ENCODE assay signal across 11 cellular contexts in genomic region chr22:38731703-38732161, GRCh38. TPM values are rescaled to one million over a fixed set of nuclear protein-coding genes. Genes with fewer than 3 reads are reported as not detected.
A peak's percentile ranks its signal among the peaks of the same experiment; 100 is the strongest.
DNase-seq lines count a peak whose midpoint lies in the region; ATAC-seq and TF ChIP-seq lines count a peak whose summit lies in the region.
"Had no signal": no experiment of that assay in that cellular context is flagged by ENCODE, and none has a peak within 500 bp of the region (broad histone marks: within the 10 kb centered on the region; RNA-seq: fewer than 3 reads in every experiment).

No MANE protein-coding gene starts in this region.

- H3K4me3 ChIP-seq in thoracic aorta: no peak overlapping the region
- H3K4me3 ChIP-seq: vagina had no signal

- H3K4me1 ChIP-seq in thoracic aorta (ENCODE audit: control insufficient read depth in 1 of 2, low read depth in 2 of 2): peaks cover 25 to 37% of the 10 kb centered on the region in 2 donors

- H3K4me1 Mint-ChIP-seq in activated T-cell treated with anti-CD3 and anti-CD28 coated beads, Interleukin-2, amount 50 U/mL, for 24 hours (ENCODE audit: low read depth): peaks cover 31% of the 10 kb centered on the region
- H3K4me1 Mint-ChIP-seq in activated naive CD8-positive, alpha-beta T cell treated with anti-CD3 and anti-CD28 coated beads, Interleukin-2, amount 10 ng/mL, durations not matched to agents 7 days and 5 days: peaks cover 17% of the 10 kb centered on the region
- peaks cover 21 to 57% (median 43%) of the 10 kb centered on the region in 4 donors for H3K4me1 Mint-ChIP-seq in naive thymus-derived CD8-positive, alpha-beta T cell
- 0 out of 2 replicates have a peak, but pooled peaks cover 4% of the 10 kb centered on the region for H3K4me1 Mint-ChIP-seq in HFFc6 (ENCODE audit: low read depth)

- POLR2A ChIA-PET in activated naive CD8-positive, alpha-beta T cell treated with anti-CD3 and anti-CD28 coated beads, Interleukin-2, amount 10 ng/mL, durations not matched to agents 7 days and 5 days (lab: Charles Lee): interaction anchor here (0.7 to 16.1 kb wide), 6 partner anchors 11 to 35 kb away, joined by 3 to 386 read pairs (median 14); partner anchors contain the start of genes GTPBP1 and SUN2
- POLR2A ChIA-PET in naive thymus-derived CD8-positive, alpha-beta T cell (lab: Charles Lee): interaction anchor here (0.6 to 37.2 kb wide), 20 partner anchors 8 to 1598 kb away, joined by 3 to 1495 read pairs (median 4); partner anchors contain the start of genes APOBEC3C, CBX6, CBY1 and FAM227A

- H3K36me3 Mint-ChIP-seq in activated T-cell treated with anti-CD3 and anti-CD28 coated beads, Interleukin-2, amount 50 U/mL, for 24 hours (ENCODE audit: low read depth): peaks cover 100% of the 10 kb centered on the region
- peaks cover 24% of the 10 kb centered on the region for H3K36me3 Mint-ChIP-seq in activated naive CD8-positive, alpha-beta T cell treated with anti-CD3 and anti-CD28 coated beads, Interleukin-2, amount 10 ng/mL, durations not matched to agents 7 days and 5 days
- peaks cover 0 to 77% (median 8%) of the 10 kb centered on the region in 3 donors for H3K36me3 Mint-ChIP-seq in naive thymus-derived CD8-positive, alpha-beta T cell
- peaks cover 3% of the 10 kb centered on the region; the same call in 1 of the 2 replicates for H3K36me3 Mint-ChIP-seq in HFFc6 (ENCODE audit: low read depth)

- H3K27ac Mint-ChIP-seq in activated T-cell treated with anti-CD3 and anti-CD28 coated beads, Interleukin-2, amount 50 U/mL, for 24 hours: peak overlapping the region; percentile 83
- H3K27ac Mint-ChIP-seq in activated naive CD8-positive, alpha-beta T cell treated with anti-CD3 and anti-CD28 coated beads, Interleukin-2, amount 10 ng/mL, durations not matched to agents 7 days and 5 days: peak overlapping the region; percentile 65
- peak overlapping the region in 9 of 10 donors; percentile 41 to 97 (median 83) for H3K27ac Mint-ChIP-seq in naive thymus-derived CD8-positive, alpha-beta T cell
- no peak overlapping the region for H3K27ac Mint-ChIP-seq in HFFc6

- H3K9me3 Mint-ChIP-seq in activated T-cell treated with anti-CD3 and anti-CD28 coated beads, Interleukin-2, amount 50 U/mL, for 24 hours: no peaks in the 10 kb centered on the region
- H3K9me3 Mint-ChIP-seq in activated naive CD8-positive, alpha-beta T cell treated with anti-CD3 and anti-CD28 coated beads, Interleukin-2, amount 10 ng/mL, durations not matched to agents 7 days and 5 days: no peaks in the 10 kb centered on the region
- no peaks in the 10 kb centered on the region for H3K9me3 Mint-ChIP-seq in naive thymus-derived CD8-positive, alpha-beta T cell
- H3K9me3 Mint-ChIP-seq in HFFc6: no peaks in the 10 kb centered on the region

- H3K27ac ChIP-seq in thoracic aorta: peak overlapping the region; percentile 82 to 86
- H3K27ac ChIP-seq: vagina had no signal

- ATAC-seq in activated naive CD8-positive, alpha-beta T cell treated with anti-CD3 and anti-CD28 coated beads, Interleukin-2, amount 10 ng/mL, durations not matched to agents 7 days and 5 days (ENCODE audit: low read depth): no peak
- ATAC-seq in naive thymus-derived CD8-positive, alpha-beta T cell: peak in 1 of 2 donors; percentile 3
- ATAC-seq in thoracic aorta (ENCODE audit: insufficient number of reproducible peaks, low FRiP score, low read depth): no peak

- H3K27me3 ChIP-seq in thoracic aorta (replicated peaks; ENCODE audit: insufficient read depth): no peaks in the 10 kb centered on the region
- H3K27me3 ChIP-seq: vagina had no signal

- no peak for DNase-seq in activated T-cell treated with anti-CD3 and anti-CD28 coated beads, Interleukin-2, amount 50 U/mL, for 24 hours
- DNase-seq in activated T-cell treated with anti-CD3 and anti-CD28 coated beads for 4 hours (no peak), thoracic aorta (ENCODE audit: low spot score) (no peak), iPS-NIHi11 (ENCODE audit: low spot score) (no peak), HFFc6 (no peak), NCI-H1092 treated with DMSO at 0.1 percent for 48 hours (lab: John Stamatoyannopoulos, UW) (no peak)
- no peak for DNase-seq in activated naive CD8-positive, alpha-beta T cell treated with anti-CD3 and anti-CD28 coated beads, Interleukin-2, amount 10 ng/mL, durations not matched to agents 7 days and 5 days
- DNase-seq in naive thymus-derived CD8-positive, alpha-beta T cell: no peak
- DNase-seq: HCEC 1CT, left ventricle myocardium superior had no signal

- H3K27me3 Mint-ChIP-seq in activated T-cell treated with anti-CD3 and anti-CD28 coated beads, Interleukin-2, amount 50 U/mL, for 24 hours: no peaks in the 10 kb centered on the region
- H3K27me3 Mint-ChIP-seq in activated naive CD8-positive, alpha-beta T cell treated with anti-CD3 and anti-CD28 coated beads, Interleukin-2, amount 10 ng/mL, durations not matched to agents 7 days and 5 days: no peaks in the 10 kb centered on the region
- no peaks in the 10 kb centered on the region for H3K27me3 Mint-ChIP-seq in naive thymus-derived CD8-positive, alpha-beta T cell
- peaks cover 11% of the 10 kb centered on the region for H3K27me3 Mint-ChIP-seq in HFFc6 (ENCODE audit: insufficient read depth)

- H3K4me3 Mint-ChIP-seq in activated T-cell treated with anti-CD3 and anti-CD28 coated beads, Interleukin-2, amount 50 U/mL, for 24 hours: no peak overlapping the region
- no peak overlapping the region for H3K4me3 Mint-ChIP-seq in activated naive CD8-positive, alpha-beta T cell treated with anti-CD3 and anti-CD28 coated beads, Interleukin-2, amount 10 ng/mL, durations not matched to agents 7 days and 5 days
- H3K4me3 Mint-ChIP-seq in naive thymus-derived CD8-positive, alpha-beta T cell: peak overlapping the region in 4 of 10 donors; percentile 12 to 53 (median 44)
- no peak overlapping the region for H3K4me3 Mint-ChIP-seq in HFFc6

- TF ChIP-seq CTCF in thoracic aorta (IDR thresholded peaks at IDR 0.05): no peak
- TF ChIP-seq CTCF in HFFc6 (IDR thresholded peaks at IDR 0.05): no peak

- H3K36me3 ChIP-seq in thoracic aorta: peaks cover 79% of the 10 kb centered on the region

- H3K9me3 ChIP-seq in thoracic aorta: no peaks in the 10 kb centered on the region
- H3K9me3 ChIP-seq: vagina had no signal

RNA-seq across cellular contexts. Expression of gene SUN2, which starts 24.1 kb away (rescaled TPM):
- total RNA-seq in activated naive CD8-positive, alpha-beta T cell treated with anti-CD3 and anti-CD28 coated beads, Interleukin-2, amount 10 ng/mL, durations not matched to agents 7 days and 5 days: 100 to 1,000 TPM; 607 to 626 TPM
- total RNA-seq in naive thymus-derived CD8-positive, alpha-beta T cell: 1,000 to 10,000 TPM; 1,061 to 1,073 TPM
- polyA plus RNA-seq in naive thymus-derived CD8-positive, alpha-beta T cell: 100 to 1,000 TPM; 491 to 802 (median 518) TPM
- total RNA-seq in thoracic aorta: 1,000 to 10,000 TPM; 1,125 to 1,215 TPM
- 100 to 1,000 TPM in 3 of 6 experiments, 10 to 100 TPM in 3; 90.4 to 104 (median 100.0) TPM for total RNA-seq in HFFc6 (2021; fragmentation: NEBNext Ultra II Directional; extraction: Animal tissue kit (Norgen Biotek cat#: 25700))

RNA-seq across cellular contexts. Expression of gene GTPBP1, which starts 26.0 kb away (rescaled TPM):
- 10 to 100 TPM; 98.6 TPM for total RNA-seq in activated naive CD8-positive, alpha-beta T cell treated with anti-CD3 and anti-CD28 coated beads, Interleukin-2, amount 10 ng/mL, durations not matched to agents 7 days and 5 days
- 10 to 100 TPM; 64.6 to 73.3 TPM for total RNA-seq in naive thymus-derived CD8-positive, alpha-beta T cell
- polyA plus RNA-seq in naive thymus-derived CD8-positive, alpha-beta T cell: 10 to 100 TPM; 17.2 to 29.3 (median 22.6) TPM
- total RNA-seq in thoracic aorta: 10 to 100 TPM; 42.9 to 73.5 TPM
- 10 to 100 TPM; 32.1 to 40.8 (median 38.4) TPM for total RNA-seq in HFFc6 (2021; fragmentation: NEBNext Ultra II Directional; extraction: Animal tissue kit (Norgen Biotek cat#: 25700))

RNA-seq across cellular contexts. Expression of gene JOSD1, which starts 31.0 kb away (rescaled TPM):
- 10 to 100 TPM; 59.1 to 61.6 TPM for total RNA-seq in activated naive CD8-positive, alpha-beta T cell treated with anti-CD3 and anti-CD28 coated beads, Interleukin-2, amount 10 ng/mL, durations not matched to agents 7 days and 5 days
- total RNA-seq in naive thymus-derived CD8-positive, alpha-beta T cell: 10 to 100 TPM; 50.5 to 52.6 TPM
- 1 to 10 TPM; 6.7 to 8.2 (median 7.8) TPM for polyA plus RNA-seq in naive thymus-derived CD8-positive, alpha-beta T cell
- 10 to 100 TPM; 45.6 to 83.9 TPM for total RNA-seq in thoracic aorta
- 10 to 100 TPM; 37.8 to 44.6 (median 41.0) TPM for total RNA-seq in HFFc6 (2021; fragmentation: NEBNext Ultra II Directional; extraction: Animal tissue kit (Norgen Biotek cat#: 25700))

RNA-seq across cellular contexts. Expression of gene TOMM22, which starts 50.0 kb away (rescaled TPM):
- 10 to 100 TPM; 58.7 to 60.4 TPM for total RNA-seq in activated naive CD8-positive, alpha-beta T cell treated with anti-CD3 and anti-CD28 coated beads, Interleukin-2, amount 10 ng/mL, durations not matched to agents 7 days and 5 days
- total RNA-seq in naive thymus-derived CD8-positive, alpha-beta T cell: 10 to 100 TPM; 56.1 to 60.9 TPM
- polyA plus RNA-seq in naive thymus-derived CD8-positive, alpha-beta T cell: 10 to 100 TPM; 67.2 to 79.3 (median 75.9) TPM
- 10 to 100 TPM; 16.1 to 35.8 TPM for total RNA-seq in thoracic aorta
- total RNA-seq in HFFc6 (2021; fragmentation: NEBNext Ultra II Directional; extraction: Animal tissue kit (Norgen Biotek cat#: 25700)): 100 to 1,000 TPM; 121 to 141 (median 132) TPM

Comparison
In these comparisons a context has a peak if more than half of its experiments do, and no peak if none do; other contexts are left out.
1. RNA of gene SUN2, which starts 24.1 kb away (total RNA-seq): 1,125 to 1,215 TPM in thoracic aorta, 1,061 to 1,073 TPM in naive thymus-derived CD8-positive, alpha-beta T cell and 607 to 626 TPM in activated naive CD8-positive, alpha-beta T cell treated with anti-CD3 and anti-CD28 coated beads, Interleukin-2, amount 10 ng/mL, durations not matched to agents 7 days and 5 days; 90.4 to 104 TPM in HFFc6; every median in the first group is over 4 times any median in the second.